16 cellular contexts compared by ENCODE assay signal in genomic region chr7:100465299-100465698, GRCh38. TPM values are rescaled to one million over a fixed set of nuclear protein-coding genes. Genes with fewer than 3 reads are reported as not detected.
DNase-seq lines count a peak whose midpoint lies in the region; ATAC-seq and TF ChIP-seq lines count a peak whose summit lies in the region.
"Had no signal": no experiment of that assay in that cellular context is flagged by ENCODE, and none has a peak within 500 bp of the region (broad histone marks: within the 10 kb centered on the region; RNA-seq: fewer than 3 reads in every experiment).

No MANE protein-coding gene starts in this region.

- H3K4me3 ChIP-seq in GM23248 (no peak overlapping the region), muscle layer of colon (ENCODE audit: low read depth in 1 of 2, low read length in 2 of 2) (no peak overlapping the region), brain microvascular endothelial cell (ENCODE audit: low read depth, low read length) (no peak overlapping the region)
- H3K4me3 ChIP-seq: spleen, uterus had no signal

- in situ Hi-C loops in GM23248 (cut with MboI) (loop anchor here (25.0 kb wide), 1 partner anchor 397 kb away; the partner anchor contains the start of genes SLC12A9 and TRIP6), brain microvascular endothelial cell (cut with HindIII; ENCODE audit: low pct_ligation_motif_present, low sequenced_read_pairs) (no loop called here)

- H2AFZ ChIP-seq in GM23248, result no peak overlapping the region

- no peak overlapping the region for H3K4me2 ChIP-seq in GM23248 (ENCODE audit: unreplicated experiment)

- H3K27ac ChIP-seq in 22Rv1 (0 out of 2 replicates have a peak overlapping the region, but pooled peaks have one; percentile 16), GM23248 (no peak overlapping the region), caudate nucleus (ENCODE audit: low read depth, low read length) (peak overlapping the region; percentile 9), muscle layer of colon (ENCODE audit: low read depth, low read length) (peak overlapping the region; percentile 12), brain microvascular endothelial cell (no peak overlapping the region)

- peaks cover 18% of the 10 kb centered on the region for H3F3A ChIP-seq in GM23248 (ENCODE audit: insufficient read depth)

- no peak for TF ChIP-seq CTCF in 22Rv1 (IDR thresholded peaks at IDR 0.05)
- TF ChIP-seq CTCF in brain microvascular endothelial cell (IDR thresholded peaks at IDR 0.05; ENCODE audit: low read depth, low read length, missing control alignments), result no peak

- DNase-seq in GM23248, result peak; percentile 29
- no peak for DNase-seq in caudate nucleus (lab: John Stamatoyannopoulos, UW)
- DNase-seq in brain microvascular endothelial cell, result no peak
- DNase-seq in NCI-H2196 (lab: John Stamatoyannopoulos, UW; ENCODE audit: unreplicated experiment), result no peak
- DNase-seq in LoVo (ENCODE audit: low spot score), result no peak
- DNase-seq: activated CD4-positive, CD25-positive, alpha-beta regulatory T cell; activated gamma-delta T cell; effector CD8-positive, alpha-beta T cell; GDM1; naive B cell had no signal

- no peaks in the 10 kb centered on the region for H3K9me2 ChIP-seq in GM23248 (ENCODE audit: insufficient read depth)

- H3K4me1 ChIP-seq in GM23248 (ENCODE audit: insufficient read depth) (peaks cover 18% of the 10 kb centered on the region), muscle layer of colon (ENCODE audit: insufficient read depth, low read length) (peaks cover 21% of the 10 kb centered on the region)

- H4K20me1 ChIP-seq in GM23248 (ENCODE audit: insufficient read depth), result no peaks in the 10 kb centered on the region

- H3K36me3 ChIP-seq in GM23248 (ENCODE audit: low read depth), result 0 out of 2 replicates have a peak, but pooled peaks cover 3% of the 10 kb centered on the region
- H3K36me3 ChIP-seq in muscle layer of colon (ENCODE audit: insufficient read depth, low read length), result peaks cover 7% of the 10 kb centered on the region
- peaks cover 27% of the 10 kb centered on the region for H3K36me3 ChIP-seq in brain microvascular endothelial cell (replicated peaks)
- H3K36me3 ChIP-seq: uterus had no signal

- 58 to 64% methylated on average over 8 of the region's 8 CpGs for WGBS in GM23248 (ENCODE audit: low coverage in 1 of 2, low lambda C conversion rate in 2 of 2, missing lambda C conversion rate in 2 of 2), 2 experiments

- H3K9me3 ChIP-seq in GM23248 (ENCODE audit: low read depth) (no peaks in the 10 kb centered on the region), muscle layer of colon (ENCODE audit: low read length) (no peaks in the 10 kb centered on the region)
- H3K9me3 ChIP-seq: spleen, uterus had no signal

- no peak for ATAC-seq in HG03175 (IDR thresholded peaks at IDR 0.05; ENCODE audit: unreplicated experiment)

- H3K9ac ChIP-seq in GM23248, result no peak overlapping the region
- no peak overlapping the region for H3K9ac ChIP-seq in muscle layer of colon (ENCODE audit: low read length)

- H3K27me3 ChIP-seq in GM23248 (replicated peaks; ENCODE audit: insufficient read depth), result no peaks in the 10 kb centered on the region
- H3K27me3 ChIP-seq in muscle layer of colon (ENCODE audit: control insufficient read depth in 1 of 2, insufficient read depth in 2 of 2, low read length in 2 of 2), result no peaks in the 10 kb centered on the region
- no peaks in the 10 kb centered on the region for H3K27me3 ChIP-seq in brain microvascular endothelial cell (replicated peaks)
- H3K27me3 ChIP-seq: spleen, uterus had no signal

- H3K79me2 ChIP-seq in GM23248 (ENCODE audit: insufficient read depth), result no peaks in the 10 kb centered on the region

RNA-seq across cellular contexts. Expression of gene SPACDR, which starts 1.2 kb away (rescaled TPM):
- total RNA-seq in GM23248 (2014; rRNA removed; shearing (Covaris generic)), result not detected in 2 replicates
- 0.50 TPM in 1 of 2 replicates, not detected in the other for polyA plus RNA-seq in GM23248 (2016; fragmentation: Nextera tagmentation; extraction: Ambion mirVana)

RNA-seq across cellular contexts. Expression of gene TSC22D4, which starts 13.7 kb away (rescaled TPM):
- 18.6 and 30.7 TPM in 2 replicates for total RNA-seq in GM23248 (2014; rRNA removed; shearing (Covaris generic))
- polyA plus RNA-seq in GM23248 (2016; fragmentation: Nextera tagmentation; extraction: Ambion mirVana), result 19.1 and 20.7 TPM in 2 replicates

RNA-seq across cellular contexts. Expression of gene NYAP1, which starts 18.4 kb away (rescaled TPM):
- not detected in 2 replicates for total RNA-seq in GM23248 (2014; rRNA removed; shearing (Covaris generic))
- not detected in 2 replicates for polyA plus RNA-seq in GM23248 (2016; fragmentation: Nextera tagmentation; extraction: Ambion mirVana)
- total RNA-seq: T-helper 1 cell treated with Interleukin-12 subunit alpha and Interleukin-12 subunit beta and Interleukin-4 antibody, amounts not matched to agents 30 ng/mL and 1 ng/mL, for 36 hours had no signal

RNA-seq across cellular contexts. Expression of gene PPP1R35, which starts 29.0 kb away (rescaled TPM):
- 11.9 and 15.8 TPM in 2 replicates for total RNA-seq in GM23248 (2014; rRNA removed; shearing (Covaris generic))
- polyA plus RNA-seq in GM23248 (2016; fragmentation: Nextera tagmentation; extraction: Ambion mirVana), result 15.7 and 20.0 TPM in 2 replicates

RNA-seq across cellular contexts. Expression of gene MEPCE, which starts 35.7 kb away (rescaled TPM):
- total RNA-seq in GM23248 (2014; rRNA removed; shearing (Covaris generic)), result 24.2 and 27.2 TPM in 2 replicates
- polyA plus RNA-seq in GM23248 (2016; fragmentation: Nextera tagmentation; extraction: Ambion mirVana), result 7.7 and 8.0 TPM in 2 replicates

Comparison
In these comparisons a context has a peak if more than half of its experiments do, and no peak if none do; other contexts are left out.
1. H3K27ac ChIP-seq: peak in 22Rv1 (single experiment), caudate nucleus (single experiment) and muscle layer of colon (single experiment); none in GM23248 (single experiment) and brain microvascular endothelial cell (single experiment).